In genomic region chr4:125590158-125590557, GRCh38 we compare ENCODE assay signal across 15 cellular contexts.
DNase-seq lines count a peak whose midpoint lies in the region; ATAC-seq, FAIRE-seq and TF ChIP-seq lines count a peak whose summit lies in the region.
"Had no signal": no experiment of that assay in that cellular context is flagged by ENCODE, and none has a peak within 500 bp of the region (broad histone marks: within the 10 kb centered on the region; RNA-seq: fewer than 3 reads in every experiment).

No MANE protein-coding gene starts in this region.

- H3K9me3 Mint-ChIP-seq in Caco-2 (ENCODE audit: unreplicated experiment): no peaks in the 10 kb centered on the region
- no peaks in the 10 kb centered on the region for H3K9me3 Mint-ChIP-seq in activated naive CD4-positive, alpha-beta T cell treated with anti-CD3 and anti-CD28 coated beads for 36 hours

- intact Hi-C loops in Caco-2 (cut with micrococcal nuclease; ENCODE audit: unreplicated experiment): loop anchor here (10.0 kb wide), 1 partner anchor 275 kb away; the partner anchor contains the start of gene FAT4
- intact Hi-C loops in HepG2 (cut with micrococcal nuclease; ENCODE audit: unreplicated experiment): loop anchor here (10.0 kb wide), 1 partner anchor 275 kb away; the partner anchor contains the start of gene FAT4
- intact Hi-C loops in activated naive CD4-positive, alpha-beta T cell treated with anti-CD3 and anti-CD28 coated beads for 36 hours (cut with micrococcal nuclease): no loop called here

- H3K79me2 ChIP-seq in hepatocyte (no peaks in the 10 kb centered on the region), HepG2 (ENCODE audit: insufficient read depth, low read length) (no peaks in the 10 kb centered on the region)

- no peaks in the 10 kb centered on the region for H3K27me3 ChIP-seq in Caco-2 (replicated peaks; ENCODE audit: control insufficient read depth, insufficient read depth, low read length)
- no peaks in the 10 kb centered on the region for H3K27me3 ChIP-seq in hepatocyte
- no peaks in the 10 kb centered on the region for H3K27me3 ChIP-seq in HepG2 (ENCODE audit: control insufficient read depth in 1 of 2, insufficient read depth in 2 of 2, low read length in 2 of 2)

- H3K4me3 ChIP-seq in Caco-2 (ENCODE audit: low read depth, low read length) (no peak overlapping the region), hepatocyte (no peak overlapping the region), HepG2 (replicated peaks in 1 of 3; ENCODE audit: insufficient read depth in 1 of 3, low read depth in 2 of 3, low read length in 3 of 3) (no peak overlapping the region; a peak in 1 of 6 replicates)
- H3K4me3 ChIP-seq: GM23338 had no signal

- H3K4me1 Mint-ChIP-seq in Caco-2 (ENCODE audit: low read depth, unreplicated experiment): no peaks in the 10 kb centered on the region
- H3K4me1 Mint-ChIP-seq in activated naive CD4-positive, alpha-beta T cell treated with anti-CD3 and anti-CD28 coated beads for 36 hours (ENCODE audit: low read depth): no peaks in the 10 kb centered on the region
- H3K4me1 Mint-ChIP-seq: CD14-positive monocyte had no signal

- BruUV-seq in Caco-2 (replicated peaks; lab: Mats Ljungman, UMichigan): no TSS peak
- no TSS peak for BruUV-seq in HepG2 (replicated peaks; lab: Mats Ljungman, UMichigan)

- ATAC-seq in HepG2: peak; percentile 98
- ATAC-seq in GM21360 (IDR thresholded peaks at IDR 0.05; ENCODE audit: unreplicated experiment): no peak
- ATAC-seq: CD8-positive, alpha-beta T cell; GM23338 had no signal

- no peaks in the 10 kb centered on the region for H3K27me3 Mint-ChIP-seq in Caco-2 (ENCODE audit: insufficient read depth, unreplicated experiment)
- no peaks in the 10 kb centered on the region for H3K27me3 Mint-ChIP-seq in activated naive CD4-positive, alpha-beta T cell treated with anti-CD3 and anti-CD28 coated beads for 36 hours (ENCODE audit: low read depth)

- no peak overlapping the region for H3K27ac ChIP-seq in hepatocyte
- H3K27ac ChIP-seq in HepG2 (ENCODE audit: extremely low read length, insufficient read depth, low read length): no peak overlapping the region
- H3K27ac ChIP-seq: 22Rv1 had no signal

- peak; percentile 42 for FAIRE-seq in HepG2 (lab: Jason Lieb, UNC)
- FAIRE-seq: GM18507 had no signal

- TF ChIP-seq CTCF in Caco-2 (IDR thresholded peaks at IDR 0.05; ENCODE audit: insufficient read depth in 1 of 2, low read depth in 1 of 2, low read length in 1 of 2, severe bottlenecking in 1 of 2, unreplicated experiment in 1 of 2) (no peak), hepatocyte (IDR thresholded peaks at IDR 0.05; ENCODE audit: poor library complexity) (no peak), HepG2 (CRISPR knock-in tag; IDR thresholded peaks at IDR 0.05) (no peak)

- no peak for TF ChIP-seq POLR2A in HepG2 (IDR thresholded peaks at IDR 0.05; ENCODE audit: insufficient read depth in 1 of 2, low read depth in 2 of 2, low read length in 2 of 2)

- 28% methylated on average over 1 of the region's 1 CpG for WGBS in hepatocyte (ENCODE audit: low lambda C conversion rate, missing lambda C conversion rate)
- 4% methylated on average over 1 of the region's 1 CpG for WGBS in HepG2 (ENCODE audit: low lambda C conversion rate)

- in situ Hi-C loops in HepG2 (cut with HindIII; ENCODE audit: extremely low pct_ligation_motif_present, low pct_unique_long_range_greater_than_20kb): no loop called here

- no peak overlapping the region for H3K27ac Mint-ChIP-seq in Caco-2 (ENCODE audit: unreplicated experiment)
- no peak overlapping the region for H3K27ac Mint-ChIP-seq in activated naive CD4-positive, alpha-beta T cell treated with anti-CD3 and anti-CD28 coated beads for 36 hours
- H3K27ac Mint-ChIP-seq: CD14-positive monocyte; CD8-positive, alpha-beta T cell; GM23338 had no signal

- no peak for TF ChIP-seq RAD21 in HepG2 (CRISPR knock-in tag; IDR thresholded peaks at IDR 0.05)

- DNase-seq in Caco-2 (peak; percentile 11 to 49), hepatocyte (ENCODE audit: low spot score) (peak; percentile 28), HepG2 (ENCODE audit: low spot score) (peak; percentile 18), renal cortical epithelial cell (ENCODE audit: low read depth) (peak; percentile 75), hippocampal formation (lab: John Stamatoyannopoulos, UW) (no peak)
- DNase-seq in activated naive CD4-positive, alpha-beta T cell treated with anti-CD3 and anti-CD28 coated beads for 36 hours: no peak
- DNase-seq: CD8-positive, alpha-beta T cell; COR-L47; H7; IMR-90 had no signal

- POLR2A ChIA-PET in Caco-2 (lab: Charles Lee) (no interaction called here), HepG2 (lab: Yijun Ruan, JAX) (no interaction called here)

- no peak overlapping the region for H3K9ac ChIP-seq in HepG2 (ENCODE audit: insufficient read depth, low read depth, low read length)

- no peaks in the 10 kb centered on the region for H3K36me3 Mint-ChIP-seq in Caco-2 (ENCODE audit: insufficient read depth, unreplicated experiment)
- no peaks in the 10 kb centered on the region for H3K36me3 Mint-ChIP-seq in activated naive CD4-positive, alpha-beta T cell treated with anti-CD3 and anti-CD28 coated beads for 36 hours (ENCODE audit: low read depth)
- H3K36me3 Mint-ChIP-seq: CD14-positive monocyte; CD8-positive, alpha-beta T cell had no signal

- no peaks in the 10 kb centered on the region for H3K9me2 ChIP-seq in hepatocyte (replicated peaks; ENCODE audit: insufficient read depth)

- CTCF ChIA-PET in Caco-2 (lab: Charles Lee): no interaction called here
- CTCF ChIA-PET in HepG2 (lab: Yijun Ruan, JAX; ENCODE audit: low intra/inter-chr PET ratio, low total read pairs): no interaction called here
- CTCF ChIA-PET in activated naive CD4-positive, alpha-beta T cell treated with anti-CD3 and anti-CD28 coated beads for 36 hours (lab: Charles Lee): no interaction called here

- H3K4me3 Mint-ChIP-seq in Caco-2 (ENCODE audit: unreplicated experiment): no peak overlapping the region
- no peak overlapping the region for H3K4me3 Mint-ChIP-seq in activated naive CD4-positive, alpha-beta T cell treated with anti-CD3 and anti-CD28 coated beads for 36 hours
- H3K4me3 Mint-ChIP-seq: CD14-positive monocyte; CD8-positive, alpha-beta T cell; GM23338 had no signal

- no peak for TF ChIP-seq EP300 in HepG2 (IDR thresholded peaks at IDR 0.05; ENCODE audit: low read depth in 2 of 2, low read length in 2 of 2)
- no peak for TF ChIP-seq EP300 in HepG2 (CRISPR knock-in tag; IDR thresholded peaks at IDR 0.05; ENCODE audit: borderline replicate concordance)

- H3K4me2 ChIP-seq in hepatocyte (no peak overlapping the region), HepG2 (ENCODE audit: low read depth, low read length) (no peak overlapping the region)
- H3K4me2 ChIP-seq: GM23338 had no signal

- H3K36me3 ChIP-seq in Caco-2 (ENCODE audit: control insufficient read depth, insufficient read depth, low read length): no peaks in the 10 kb centered on the region
- no peaks in the 10 kb centered on the region for H3K36me3 ChIP-seq in hepatocyte (replicated peaks; ENCODE audit: insufficient read depth, low read depth)
- no peaks in the 10 kb centered on the region for H3K36me3 ChIP-seq in HepG2 (replicated peaks in 1 of 2; ENCODE audit: control insufficient read depth in 1 of 2, insufficient read depth in 2 of 2, low read length in 2 of 2)

- H4K20me1 ChIP-seq in hepatocyte (ENCODE audit: insufficient read depth, poor library complexity, severe bottlenecking) (no peaks in the 10 kb centered on the region), HepG2 (ENCODE audit: insufficient read depth, low read length) (no peaks in the 10 kb centered on the region)

- H2AFZ ChIP-seq in hepatocyte: no peak overlapping the region
- no peak overlapping the region for H2AFZ ChIP-seq in HepG2 (ENCODE audit: low read length)
- H2AFZ ChIP-seq: GM23338 had no signal

- H3K4me1 ChIP-seq in Caco-2 (0 out of 2 replicates have a peak, but pooled peaks cover 7% of the 10 kb centered on the region), hepatocyte (ENCODE audit: insufficient read depth) (no peaks in the 10 kb centered on the region), HepG2 (ENCODE audit: insufficient read depth, low read length) (peaks cover 5% of the 10 kb centered on the region; the same call in 1 of the 2 replicates)

- no peaks in the 10 kb centered on the region for H3K9me3 ChIP-seq in Caco-2
- H3K9me3 ChIP-seq in hepatocyte (ENCODE audit: low read depth): no peaks in the 10 kb centered on the region
- no peaks in the 10 kb centered on the region for H3K9me3 ChIP-seq in HepG2 (ENCODE audit: low read length)

TF ChIP-seq in HepG2, 621 proteins besides CTCF, POLR2A, EP300 and RAD21 (continues in another document):
- TF ChIP-seq HNF4A (CRISPR knock-in tag; IDR thresholded peaks at IDR 0.05) (peak; percentile 42), NBN (conservative IDR thresholded peaks at IDR 0.05) (no peak), ZBTB3 (CRISPR knock-in tag; IDR thresholded peaks at IDR 0.05; ENCODE audit: borderline replicate concordance, low read depth) (no peak), ZNF276 (CRISPR knock-in tag; IDR thresholded peaks at IDR 0.05; ENCODE audit: low read depth) (no peak)

Comparison
In these comparisons a context has a peak if more than half of its experiments do, and no peak if none do; other contexts are left out.
1. DNase-seq: peak in Caco-2 (2 of 2), hepatocyte (single experiment), HepG2 (single experiment) and renal cortical epithelial cell (single experiment); none in hippocampal formation (0 of 2) and activated naive CD4-positive, alpha-beta T cell treated with anti-CD3 and anti-CD28 coated beads for 36 hours (single experiment).